22 cellular contexts compared by ENCODE assay signal in the genomic region with DNA sequence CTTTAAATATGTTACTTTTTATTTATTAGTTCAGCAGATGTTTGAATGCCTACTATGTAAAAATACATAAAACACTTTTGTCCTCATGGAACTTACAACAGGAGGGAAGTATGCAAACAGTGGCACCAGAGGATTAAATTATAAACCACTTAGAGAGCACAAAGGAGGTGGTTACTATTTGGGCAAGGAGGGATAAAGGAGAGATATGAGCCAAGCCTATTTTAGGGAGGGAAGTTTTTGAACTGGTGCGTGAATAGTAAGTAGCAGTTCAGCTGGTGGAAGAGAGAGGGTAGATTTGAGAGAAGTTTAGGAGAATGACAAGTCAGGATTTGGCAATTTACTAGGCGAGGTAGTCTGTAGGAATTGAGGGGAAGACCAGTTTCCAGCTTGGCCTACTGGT. TPM values are rescaled to one million over a fixed set of nuclear protein-coding genes. Genes with fewer than 3 reads are reported as not detected.
DNase-seq lines count a peak whose midpoint lies in the region; ATAC-seq and TF ChIP-seq lines count a peak whose summit lies in the region.
"Had no signal": no experiment of that assay in that cellular context is flagged by ENCODE, and none has a peak within 500 bp of the region (broad histone marks: within the 10 kb centered on the region; RNA-seq: fewer than 3 reads in every experiment).

No MANE protein-coding gene starts in this region.

- H3K36me3 ChIP-seq in transverse colon = no peaks in the 10 kb centered on the region

- peak overlapping the region in 3 of 4 donors; percentile 38 to 53 (median 42) for H3K27ac ChIP-seq in transverse colon
- H3K27ac ChIP-seq: KMS-11, PC-9, SK-N-MC had no signal

- no peak for TF ChIP-seq POLR2A in transverse colon (IDR thresholded peaks at IDR 0.05)

- in situ Hi-C loops in transverse colon (cut with MboI; ENCODE audit: low pct_ligation_motif_present in 1 of 4, low pct_unique_long_range_greater_than_20kb in 1 of 4, low sequenced_read_pairs in 3 of 4) = no loop called here

- intact Hi-C loops in left ventricle myocardium superior (cut with micrococcal nuclease) (no loop called here), Right ventricle myocardium inferior (cut with DNase I) (no loop called here), left colon (cut with DNase I, micrococcal nuclease) (no loop called here), transverse colon (cut with DNase I; ENCODE audit: low total_unique reads) (no loop called here)

- TF ChIP-seq EP300 in transverse colon (IDR thresholded peaks at IDR 0.05; ENCODE audit: low read depth) = no peak

- H3K27me3 Mint-ChIP-seq in effector memory CD8-positive, alpha-beta T cell = no peaks in the 10 kb centered on the region

- H3K4me3 ChIP-seq in transverse colon = no peak overlapping the region
- H3K4me3 ChIP-seq: MG63, PC-9, SK-N-MC had no signal

- 59 to 60% methylated on average over 2 of the region's 2 CpGs for WGBS in transverse colon (ENCODE audit: low coverage in 1 of 2), 2 donors

- DNase-seq in left ventricle myocardium superior (no peak), Right ventricle myocardium inferior (ENCODE audit: missing footprints) (no peak), NCI-H69 (lab: John Stamatoyannopoulos, UW) (peak; percentile 66), left colon (no peak), transverse colon (no peak), T-helper 1 cell (no peak)
- no peak for DNase-seq in effector memory CD8-positive, alpha-beta T cell
- DNase-seq in activated CD4-positive, CD25-positive, alpha-beta regulatory T cell (lab: John Stamatoyannopoulos, UW) = no peak
- DNase-seq: COR-L47, GF-D8, GOT3, HFFc6, MG63, NCI-H1092 treated with DMSO at 0.1 percent for 48 hours, NCI-H2107, NCI-H345, NCI-H526, PC-9 had no signal

- peaks cover 10 to 45% of the 10 kb centered on the region in 2 donors for H3K4me1 Mint-ChIP-seq in effector memory CD8-positive, alpha-beta T cell (ENCODE audit: low read depth in 2 of 2)

- no peaks in the 10 kb centered on the region for H3K9me3 ChIP-seq in transverse colon
- H3K9me3 ChIP-seq: MG63 had no signal

- TF ChIP-seq CTCF in transverse colon (IDR thresholded peaks at IDR 0.05) = no peak

- peaks cover 4 to 54% (median 33%) of the 10 kb centered on the region in 4 donors for H3K4me1 ChIP-seq in transverse colon

- H3K27ac Mint-ChIP-seq in effector memory CD8-positive, alpha-beta T cell = no peak overlapping the region
- H3K27ac Mint-ChIP-seq: CD14-positive monocyte, HFFc6 had no signal

- H3K27me3 ChIP-seq in transverse colon = no peaks in the 10 kb centered on the region
- H3K27me3 ChIP-seq: MG63 had no signal

- H3K9me3 Mint-ChIP-seq in effector memory CD8-positive, alpha-beta T cell = no peaks in the 10 kb centered on the region
- H3K9me3 Mint-ChIP-seq: CD14-positive monocyte, HFFc6 had no signal

- peaks cover under 1% of the 10 kb centered on the region for H3K36me3 Mint-ChIP-seq in effector memory CD8-positive, alpha-beta T cell (ENCODE audit: insufficient read depth)

- no peak overlapping the region for H3K4me3 Mint-ChIP-seq in effector memory CD8-positive, alpha-beta T cell
- H3K4me3 Mint-ChIP-seq: CD14-positive monocyte, HFFc6 had no signal

- peak; percentile 62 for ATAC-seq in left ventricle myocardium superior
- ATAC-seq in Right ventricle myocardium inferior = no peak
- peak; percentile 13 for ATAC-seq in left colon
- no peak for ATAC-seq in effector memory CD8-positive, alpha-beta T cell (replicated peaks)
- ATAC-seq: HepG2 had no signal

RNA-seq across cellular contexts. Expression of gene AKAP11, which starts 8.6 kb away (rescaled TPM):
- total RNA-seq in left ventricle myocardium superior = 19.3 TPM
- 19.3 TPM for total RNA-seq in Right ventricle myocardium inferior
- total RNA-seq in left colon = 10 to 100 TPM; 20.7 to 26.9 TPM
- total RNA-seq in transverse colon = 10 to 100 TPM; 15.0 to 34.6 (median 26.5) TPM

Comparison
In these comparisons a context has a peak if more than half of its experiments do, and no peak if none do; other contexts are left out.
1. ATAC-seq: peak in left ventricle myocardium superior (single experiment) and left colon (single experiment); none in Right ventricle myocardium inferior (single experiment) and effector memory CD8-positive, alpha-beta T cell (single experiment).